8 cellular contexts compared by ENCODE assay signal in genomic region chr9:135478858-135479468, GRCh38. TPM values are rescaled to one million over a fixed set of nuclear protein-coding genes. Genes with fewer than 3 reads are reported as not detected.
DNase-seq lines count a peak whose midpoint lies in the region; ATAC-seq and TF ChIP-seq lines count a peak whose summit lies in the region.

No MANE protein-coding gene starts in this region.

- WGBS in body of pancreas, 2 donors, result 1 to 2% methylated on average over 9 to 32 of the region's 62 CpGs

- TF ChIP-seq CTCF in body of pancreas (IDR thresholded peaks at IDR 0.05), result peak in 3 of 7 experiments; percentile 6 to 13 (median 10)

- H3K27me3 ChIP-seq in body of pancreas, result no peaks in the 10 kb centered on the region
- no peaks in the 10 kb centered on the region for H3K27me3 ChIP-seq in iPS-18a (ENCODE audit: control insufficient read depth, insufficient read depth, low read length)

- H3K4me3 ChIP-seq in body of pancreas, result peak overlapping the region in 1 of 2 donors; percentile 52
- H3K4me3 ChIP-seq in iPS-18a (ENCODE audit: low read length), result peak overlapping the region; percentile 50
- peak overlapping the region; percentile 37 for H3K4me3 ChIP-seq in skeletal muscle cell (ENCODE audit: low read depth, low read length)

- intact Hi-C loops in body of pancreas (cut with DNase I), result no loop called here

- H3K27ac ChIP-seq in body of pancreas, result peak overlapping the region; percentile 88 to 96 (median 94)
- H3K27ac ChIP-seq in iPS-18a (ENCODE audit: low read length), result no peak overlapping the region

- H3K36me3 ChIP-seq in body of pancreas (replicated peaks in 1 of 2; ENCODE audit: insufficient read depth in 1 of 2, low read depth in 2 of 2), result peaks cover 0 to under 1% of the 10 kb centered on the region in 2 donors
- H3K36me3 ChIP-seq in iPS-18a (ENCODE audit: control insufficient read depth, low read depth, low read length), result peaks cover 9% of the 10 kb centered on the region

- no peak overlapping the region for H3K9ac ChIP-seq in iPS-18a (ENCODE audit: low read length)

- DNase-seq in DMS 273 (lab: John Stamatoyannopoulos, UW; ENCODE audit: unreplicated experiment) (peak; percentile 57), DMS 273 treated with DMSO at 0.1 percent for 48 hours (lab: John Stamatoyannopoulos, UW) (no peak), NCI-H2196 (lab: John Stamatoyannopoulos, UW; ENCODE audit: unreplicated experiment) (peak; percentile 45), body of pancreas (peak; percentile 70 to 82 (median 79)), skeletal muscle cell (ENCODE audit: low read depth) (no peak), SKM-1 (lab: John Stamatoyannopoulos, UW; ENCODE audit: unreplicated experiment) (no peak)

- H3K9me3 ChIP-seq in body of pancreas, result no peaks in the 10 kb centered on the region
- no peaks in the 10 kb centered on the region for H3K9me3 ChIP-seq in iPS-18a (ENCODE audit: control insufficient read depth, low read depth, low read length)

- TF ChIP-seq POLR2A in body of pancreas (IDR thresholded peaks at IDR 0.05), result peak; percentile 44 to 72 (median 70)

- H3K4me1 ChIP-seq in body of pancreas, result peaks cover 34% of the 10 kb centered on the region
- H3K4me1 ChIP-seq in iPS-18a (ENCODE audit: control insufficient read depth, low read depth, low read length), result no peaks in the 10 kb centered on the region

- ATAC-seq in body of pancreas, result peak; percentile 73
- ATAC-seq in GM18909 (IDR thresholded peaks at IDR 0.05; ENCODE audit: poor library complexity, unreplicated experiment), result no peak

RNA-seq across cellular contexts. Expression of gene PPP1R26, which starts 0.6 kb away (rescaled TPM):
- 10 to 100 TPM; 17.8 to 17.9 TPM for total RNA-seq in body of pancreas

RNA-seq across cellular contexts. Expression of gene MRPS2, which starts 21.5 kb away (rescaled TPM):
- 10 to 100 TPM; 15.8 to 35.0 TPM for total RNA-seq in body of pancreas

RNA-seq across cellular contexts. Expression of gene LCN1, which starts 42.3 kb away (rescaled TPM):
- not detected for total RNA-seq in body of pancreas

Comparison
In these comparisons a context has a peak if more than half of its experiments do, and no peak if none do; other contexts are left out.
1. DNase-seq: peak in DMS 273 (single experiment), NCI-H2196 (single experiment) and body of pancreas (4 of 4); none in DMS 273 treated with DMSO at 0.1 percent for 48 hours (single experiment), skeletal muscle cell (single experiment) and SKM-1 (single experiment).